2 cellular contexts compared by ENCODE assay signal in the genomic region with DNA sequence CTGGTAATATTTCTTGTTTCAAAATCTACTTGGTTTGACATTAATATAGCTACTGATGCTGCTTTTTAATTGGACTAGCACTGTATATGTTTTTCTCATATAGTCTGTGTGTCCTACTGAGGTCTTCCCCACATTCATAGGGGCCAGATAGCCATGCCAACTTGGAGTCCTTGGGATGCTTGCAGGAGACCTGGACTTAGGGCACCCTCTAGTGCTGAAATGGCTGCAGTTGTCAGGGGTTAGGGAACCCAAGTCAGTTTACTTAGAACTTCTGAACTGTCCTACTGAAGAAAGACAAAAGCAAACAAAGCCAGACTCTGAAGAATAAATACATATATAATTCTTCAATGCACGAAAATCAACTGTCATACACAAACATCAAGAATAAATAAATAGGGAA.
TF ChIP-seq lines count a peak whose summit lies in the region.

No MANE protein-coding gene starts in this region.

TF ChIP-seq in IMR-90, 13 proteins besides CTCF, POLR2A, EP300 and RAD21 (continued from another document):
- no peak for TF ChIP-seq ELK1 (IDR thresholded peaks at IDR 0.05; ENCODE audit: borderline replicate concordance, low read depth, low read length)
- TF ChIP-seq BHLHE40 (IDR thresholded peaks at IDR 0.05; ENCODE audit: low read depth, low read length): no peak
- no peak for TF ChIP-seq MAFK (IDR thresholded peaks at IDR 0.05; ENCODE audit: low read depth, low read length)
- no peak for TF ChIP-seq CEBPB (IDR thresholded peaks at IDR 0.05; ENCODE audit: low read depth, low read length)
- TF ChIP-seq FOS (IDR thresholded peaks at IDR 0.05; ENCODE audit: low read depth, low read length): no peak
TF ChIP-seq in IMR-90: peak in this region for 0.

TF ChIP-seq in liver, 16 proteins besides CTCF, POLR2A, EP300 and RAD21 (continued from another document):
- no peak for TF ChIP-seq REST (IDR thresholded peaks at IDR 0.05)
- no peak for TF ChIP-seq TAF1 (conservative IDR thresholded peaks at IDR 0.05)
- TF ChIP-seq YY1 (IDR thresholded peaks at IDR 0.05): no peak
- no peak for TF ChIP-seq NR2F2 (IDR thresholded peaks at IDR 0.05)
- TF ChIP-seq HNF4A (conservative IDR thresholded peaks at IDR 0.05): no peak
- no peak for TF ChIP-seq MAX (IDR thresholded peaks at IDR 0.05)
- TF ChIP-seq FOXA2 (IDR thresholded peaks at IDR 0.05): no peak
- no peak for TF ChIP-seq JUND (IDR thresholded peaks at IDR 0.05)
- TF ChIP-seq SP1 (IDR thresholded peaks at IDR 0.05): no peak
- no peak for TF ChIP-seq GABPA (IDR thresholded peaks at IDR 0.05 in 1 of 2, conservative IDR thresholded peaks at IDR 0.05 in 1 of 2)
TF ChIP-seq in liver: peak in this region for 0.
